18 cellular contexts compared by ENCODE assay signal in the genomic region with DNA sequence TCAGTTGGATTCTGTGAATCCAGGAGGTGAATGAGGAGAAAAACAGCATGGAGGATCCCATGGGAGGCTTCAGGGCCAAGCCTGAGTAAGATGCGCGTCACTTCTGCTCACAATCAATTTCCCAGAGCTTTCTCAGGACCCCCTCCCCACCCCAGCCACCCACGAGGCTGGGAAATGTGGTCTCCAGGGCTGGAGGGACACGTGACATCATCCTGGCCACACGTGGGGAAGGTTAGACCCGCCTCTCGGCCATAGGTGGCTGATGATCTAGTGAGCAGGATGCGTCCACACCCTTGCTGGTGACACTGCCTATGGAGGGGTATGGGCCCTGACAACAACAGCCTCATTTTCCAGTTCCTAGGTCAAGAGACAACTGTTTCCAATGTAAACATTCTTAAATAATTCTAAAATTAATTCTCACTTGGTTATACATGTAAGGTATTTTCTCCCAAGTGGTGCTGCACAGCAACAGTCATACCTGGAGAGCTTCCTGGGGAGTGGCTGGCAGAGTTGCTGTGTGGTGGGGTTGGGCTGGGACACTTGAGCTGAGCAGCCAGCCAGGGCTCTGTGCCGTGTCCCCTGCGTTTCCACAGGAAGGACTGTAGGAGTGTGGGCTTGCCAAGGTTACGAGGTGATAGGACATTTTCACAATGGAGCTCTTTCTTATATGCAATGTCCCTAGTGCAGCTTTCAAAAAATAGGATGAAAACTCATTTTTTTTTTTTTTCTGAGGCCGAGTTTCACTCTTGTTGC.
"Had no signal": no experiment of that assay in that cellular context is flagged by ENCODE, and none has a peak within 500 bp of the region (broad histone marks: within the 10 kb centered on the region; RNA-seq: fewer than 3 reads in every experiment).

No MANE protein-coding gene starts in this region.

- H3K36me3 ChIP-seq: cardiac muscle cell, esophagus squamous epithelium, gastroesophageal sphincter, lower lobe of right lung, thoracic aorta, uterus had no signal

- H3K9me3 ChIP-seq: esophagus squamous epithelium, gastroesophageal sphincter, lower lobe of right lung, psoas muscle, thoracic aorta, uterus had no signal

- H2AFZ ChIP-seq: hepatocyte, parathyroid adenoma had no signal

- ATAC-seq: gastroesophageal sphincter; naive thymus-derived CD4-positive, alpha-beta T cell had no signal

- H3K4me3 ChIP-seq: cardiac muscle cell, esophagus squamous epithelium, gastroesophageal sphincter, hepatocyte, lower lobe of right lung, psoas muscle, thoracic aorta, uterus had no signal

- DNase-seq: cerebellar nuclear complex; esophagus squamous epithelium; foreskin fibroblast; lower lobe of right lung; mesendoderm; naive thymus-derived CD4-positive, alpha-beta T cell; nephron progenitor cell; psoas muscle; retina; small intestine; stimulated activated CD4-positive, alpha-beta T cell treated with anti-CD3 and anti-CD28 coated beads, Interleukin-4, amount 100 ng/mL, for 1 hour; stimulated activated CD8-positive, alpha-beta memory T cell treated with anti-CD3 and anti-CD28 coated beads, Interleukin-4, amount 100 ng/mL, for 48 hours; uterus had no signal

- H3K27me3 ChIP-seq: cardiac muscle cell, gastroesophageal sphincter, hepatocyte, uterus had no signal

- H3K79me2 ChIP-seq: hepatocyte, parathyroid adenoma had no signal

- H3K27ac ChIP-seq: cardiac muscle cell, esophagus squamous epithelium, gastroesophageal sphincter, hepatocyte, lower lobe of right lung, psoas muscle, thoracic aorta, uterus had no signal

- H3K4me2 ChIP-seq: hepatocyte had no signal

- H3K4me1 ChIP-seq: lower lobe of right lung, uterus had no signal
